ENCODE assay signal across 27 cellular contexts in genomic region chr9:486156-486555, GRCh38.
"Had no signal": no experiment of that assay in that cellular context is flagged by ENCODE, and none has a peak within 500 bp of the region (broad histone marks: within the 10 kb centered on the region; RNA-seq: fewer than 3 reads in every experiment).

No MANE protein-coding gene starts in this region.

- H3K4me1 ChIP-seq: prostate gland, sigmoid colon, spleen, suprapubic skin, tibial artery had no signal

- ATAC-seq: left colon; left lung; lower lobe of right lung; naive thymus-derived CD8-positive, alpha-beta T cell; pancreas; right cardiac atrium; stimulated activated effector memory CD8-positive, alpha-beta T cell treated with anti-CD3 and anti-CD28 coated beads, Interleukin-12 subunit alpha, Interleukin-12 subunit beta, amount 100 ng/mL, for 72 hours; upper lobe of right lung had no signal

- H3K36me3 Mint-ChIP-seq: stimulated activated effector memory CD8-positive, alpha-beta T cell treated with anti-CD3 and anti-CD28 coated beads, Interleukin-12 subunit alpha, Interleukin-12 subunit beta, amount 100 ng/mL, for 72 hours had no signal

- H3K27ac Mint-ChIP-seq: naive thymus-derived CD8-positive, alpha-beta T cell; nephron; stimulated activated effector memory CD8-positive, alpha-beta T cell treated with anti-CD3 and anti-CD28 coated beads, Interleukin-12 subunit alpha, Interleukin-12 subunit beta, amount 100 ng/mL, for 72 hours; stimulated activated naive CD8-positive, alpha-beta T cell treated with anti-CD3 and anti-CD28 coated beads, Interleukin-15, Interleukin-2, amounts not matched to agents 100 ng/mL and 50 ng/mL, for 24 hours had no signal

- H3K9me3 ChIP-seq: left lung, lower lobe of right lung, pancreas, prostate gland, sigmoid colon, suprapubic skin, thoracic aorta, tibial artery, upper lobe of right lung had no signal

- DNase-seq: left colon; left lung; lower lobe of right lung; mammary epithelial cell; mesenchymal stem cell; naive thymus-derived CD8-positive, alpha-beta T cell; nucleus accumbens; pancreas; posterior cingulate gyrus; retina; right cardiac atrium; sigmoid colon; small intestine; spleen; stimulated activated CD4-positive, alpha-beta T cell treated with anti-CD3 and anti-CD28 coated beads, Interleukin-4, amount 100 ng/mL, for 24 hours; stimulated activated naive CD4-positive, alpha-beta T cell; tibial artery; trophoblast cell; upper lobe of right lung had no signal

- H3K4me1 Mint-ChIP-seq: naive thymus-derived CD8-positive, alpha-beta T cell; nephron; neural crest cell; stimulated activated effector memory CD8-positive, alpha-beta T cell treated with anti-CD3 and anti-CD28 coated beads, Interleukin-12 subunit alpha, Interleukin-12 subunit beta, amount 100 ng/mL, for 72 hours had no signal

- H3K36me3 ChIP-seq: left lung, lower lobe of right lung, pancreas, prostate gland, sigmoid colon, spleen, suprapubic skin, thoracic aorta, tibial artery, upper lobe of right lung had no signal

- H3K9me3 Mint-ChIP-seq: neural crest cell; stimulated activated effector memory CD8-positive, alpha-beta T cell treated with anti-CD3 and anti-CD28 coated beads, Interleukin-12 subunit alpha, Interleukin-12 subunit beta, amount 100 ng/mL, for 72 hours had no signal

- H3K4me3 Mint-ChIP-seq: naive thymus-derived CD8-positive, alpha-beta T cell; nephron; neural crest cell; stimulated activated effector memory CD8-positive, alpha-beta T cell treated with anti-CD3 and anti-CD28 coated beads, Interleukin-12 subunit alpha, Interleukin-12 subunit beta, amount 100 ng/mL, for 72 hours; stimulated activated naive CD8-positive, alpha-beta T cell treated with anti-CD3 and anti-CD28 coated beads, Interleukin-15, Interleukin-2, amounts not matched to agents 100 ng/mL and 50 ng/mL, for 24 hours had no signal

- H3K4me3 ChIP-seq: hepatocyte, left lung, lower lobe of right lung, pancreas, prostate gland, sigmoid colon, spleen, suprapubic skin, thoracic aorta, tibial artery, upper lobe of right lung had no signal

- H3K27me3 Mint-ChIP-seq: naive thymus-derived CD8-positive, alpha-beta T cell; stimulated activated naive CD8-positive, alpha-beta T cell treated with anti-CD3 and anti-CD28 coated beads, Interleukin-15, Interleukin-2, amounts not matched to agents 100 ng/mL and 50 ng/mL, for 24 hours had no signal

- H3K27ac ChIP-seq: hepatocyte, left lung, lower lobe of right lung, pancreas, prostate gland, sigmoid colon, spleen, suprapubic skin, thoracic aorta, tibial artery, upper lobe of right lung had no signal

- H3K27me3 ChIP-seq: hepatocyte, left lung, pancreas, sigmoid colon, spleen, suprapubic skin, tibial artery, upper lobe of right lung had no signal
